Comparison of ENCODE assay signal across 8 cellular contexts in genomic region chr3:44554626-44555592, GRCh38. TPM values are rescaled to one million over a fixed set of nuclear protein-coding genes. Genes with fewer than 3 reads are reported as not detected.
DNase-seq lines count a peak whose midpoint lies in the region; ATAC-seq and TF ChIP-seq lines count a peak whose summit lies in the region.

Gene ZKSCAN7 (plus strand): TSS chr3:44555193. CDS start chr3:44557048, 1,855 bp downstream.

- H3K27ac Mint-ChIP-seq in activated B cell treated with CpG ODN at 0.5 μM for 24 hours = peak within 1 kb of the TSS; percentile 87

- in situ Hi-C loops in GM18951 (cut with MboI; ENCODE audit: low sequenced_read_pairs, unreplicated experiment) = no loop called here

- H3K4me1 ChIP-seq in A673 (ENCODE audit: insufficient read depth, low read length, poor library complexity, severe bottlenecking) = no peaks in the 10 kb centered on the region
- H3K4me1 ChIP-seq in skeletal muscle tissue (ENCODE audit: control insufficient read depth in 3 of 3, insufficient read depth in 3 of 3, low read length in 3 of 3) = peaks cover 5 to 17% (median 6%) of the 10 kb centered on the region in 3 donors

- peaks cover 20% of the 10 kb centered on the region for H3K4me1 Mint-ChIP-seq in activated B cell treated with CpG ODN at 0.5 μM for 24 hours

- CTCF ChIA-PET in A673 (lab: Charles Lee) = no interaction called here
- CTCF ChIA-PET in activated B cell treated with CpG ODN at 0.5 μM for 24 hours (lab: Charles Lee) = interaction anchor here (0.5 to 0.8 kb wide), 2 partner anchors 45 to 213 kb away, joined by 3 to 4 read pairs; no protein-coding TSS in a partner anchor

- H3K36me3 Mint-ChIP-seq in activated B cell treated with CpG ODN at 0.5 μM for 24 hours (ENCODE audit: low read depth) = peaks cover 34% of the 10 kb centered on the region

- H3K27me3 Mint-ChIP-seq in activated B cell treated with CpG ODN at 0.5 μM for 24 hours = peaks cover 7% of the 10 kb centered on the region

- ATAC-seq in HG03571 (IDR thresholded peaks at IDR 0.05; ENCODE audit: unreplicated experiment) = peak; percentile 65
- peak; percentile 86 for ATAC-seq in activated B cell treated with CpG ODN at 0.5 μM for 24 hours (ENCODE audit: low read depth)

- peak; percentile 67 for TF ChIP-seq POLR2A in GM18951 (IDR thresholded peaks at IDR 0.05; ENCODE audit: extremely low read depth, insufficient read depth, insufficient read length)

- no peaks in the 10 kb centered on the region for H3K36me3 ChIP-seq in A673 (ENCODE audit: insufficient read depth, low read length, poor library complexity, severe bottlenecking)
- H3K36me3 ChIP-seq in skeletal muscle tissue (ENCODE audit: control insufficient read depth in 3 of 3, insufficient read depth in 3 of 3, low read length in 3 of 3) = peaks cover 0 to 7% (median 6%) of the 10 kb centered on the region in 3 donors

- DNase-seq in A673 (ENCODE audit: low spot score) (peak; percentile 52), activated B cell treated with CpG ODN at 0.5 μM for 24 hours (peak; percentile 56), caudate nucleus (lab: John Stamatoyannopoulos, UW) (peak in 57 of 61 donors; percentile 4 to 83 (median 48)), iPS-NIHi7 (ENCODE audit: extremely low spot score) (peak; percentile 96), NCI-H187 treated with DMSO at 0.1 percent for 48 hours (lab: John Stamatoyannopoulos, UW) (no peak)

- no peaks in the 10 kb centered on the region for H3K27me3 ChIP-seq in A673 (replicated peaks; ENCODE audit: insufficient read depth, low read depth, low read length, poor library complexity)
- H3K27me3 ChIP-seq in skeletal muscle tissue (ENCODE audit: control insufficient read depth in 3 of 3, insufficient read depth in 3 of 3, low read length in 3 of 3) = peaks cover 0 to 7% (median 7%) of the 10 kb centered on the region in 3 donors

- TF ChIP-seq CTCF in A673 (conservative IDR thresholded peaks at IDR 0.05; ENCODE audit: low read depth, low read length) (no peak), activated B cell treated with CpG ODN at 0.5 μM for 24 hours (IDR thresholded peaks at IDR 0.05) (no peak)

- peak within 1 kb of the TSS; percentile 66 to 86 (median 73) for H3K9ac ChIP-seq in skeletal muscle tissue (ENCODE audit: low read depth in 1 of 3, low read length in 3 of 3)

- H3K9me3 ChIP-seq in A673 (ENCODE audit: low read depth, low read length, poor library complexity, severe bottlenecking) (no peaks in the 10 kb centered on the region), skeletal muscle tissue (ENCODE audit: control insufficient read depth in 3 of 3, low read length in 3 of 3) (peaks cover 0 to 3% (median 0%) of the 10 kb centered on the region in 3 donors)

- POLR2A ChIA-PET in A673 (lab: Charles Lee; ENCODE audit: low non-redundant PET) (no interaction called here), activated B cell treated with CpG ODN at 0.5 μM for 24 hours (lab: Charles Lee) (interaction anchor here (0.7 to 2.1 kb wide), 6 partner anchors 30 to 421 kb away, joined by 3 to 11 read pairs (median 4); partner anchors contain the start of genes EXOSC7, ZDHHC3, ZNF445 and ZNF660)

- H3K27ac ChIP-seq in A673 (ENCODE audit: low read depth, low read length, poor library complexity, severe bottlenecking) (peak within 1 kb of the TSS; percentile 70), caudate nucleus (ENCODE audit: low read depth, low read length) (peak within 1 kb of the TSS; percentile 59), skeletal muscle tissue (ENCODE audit: low read depth, low read length) (no peak within 1 kb of the TSS)

- H3K4me3 Mint-ChIP-seq in activated B cell treated with CpG ODN at 0.5 μM for 24 hours = peak within 1 kb of the TSS; percentile 94

- TSS peak; percentile 71 for BruUV-seq in A673 (replicated peaks; lab: Mats Ljungman, UMichigan)

- intact Hi-C loops in A673 (cut with micrococcal nuclease; ENCODE audit: unreplicated experiment) = no loop called here
- intact Hi-C loops in activated B cell treated with CpG ODN at 0.5 μM for 24 hours (cut with micrococcal nuclease) = loop anchor here (1.0 to 10.0 kb wide), 6 partner anchors 30 to 307 kb away; partner anchors contain the start of genes KIAA1143, KIF15, TMEM42 and ZNF501

- H3K4me3 ChIP-seq in A673 (ENCODE audit: low read depth, low read length, poor library complexity, severe bottlenecking) (peak within 1 kb of the TSS; percentile 61), skeletal muscle tissue (ENCODE audit: low read length in 3 of 3) (peak within 1 kb of the TSS; percentile 88 to 97 (median 90))

- peaks cover 2% of the 10 kb centered on the region for H3K9me3 Mint-ChIP-seq in activated B cell treated with CpG ODN at 0.5 μM for 24 hours

RNA-seq across cellular contexts. Expression of gene ZKSCAN7, which starts in this region (rescaled TPM):
- total RNA-seq in A673 (2021) = 3.0 and 3.2 TPM in 2 replicates
- total RNA-seq in activated B cell treated with CpG ODN at 0.5 μM for 24 hours = 6.8 and 9.2 TPM in 2 replicates
- 15.7 TPM for total RNA-seq in skeletal muscle tissue
